In the genomic region with DNA sequence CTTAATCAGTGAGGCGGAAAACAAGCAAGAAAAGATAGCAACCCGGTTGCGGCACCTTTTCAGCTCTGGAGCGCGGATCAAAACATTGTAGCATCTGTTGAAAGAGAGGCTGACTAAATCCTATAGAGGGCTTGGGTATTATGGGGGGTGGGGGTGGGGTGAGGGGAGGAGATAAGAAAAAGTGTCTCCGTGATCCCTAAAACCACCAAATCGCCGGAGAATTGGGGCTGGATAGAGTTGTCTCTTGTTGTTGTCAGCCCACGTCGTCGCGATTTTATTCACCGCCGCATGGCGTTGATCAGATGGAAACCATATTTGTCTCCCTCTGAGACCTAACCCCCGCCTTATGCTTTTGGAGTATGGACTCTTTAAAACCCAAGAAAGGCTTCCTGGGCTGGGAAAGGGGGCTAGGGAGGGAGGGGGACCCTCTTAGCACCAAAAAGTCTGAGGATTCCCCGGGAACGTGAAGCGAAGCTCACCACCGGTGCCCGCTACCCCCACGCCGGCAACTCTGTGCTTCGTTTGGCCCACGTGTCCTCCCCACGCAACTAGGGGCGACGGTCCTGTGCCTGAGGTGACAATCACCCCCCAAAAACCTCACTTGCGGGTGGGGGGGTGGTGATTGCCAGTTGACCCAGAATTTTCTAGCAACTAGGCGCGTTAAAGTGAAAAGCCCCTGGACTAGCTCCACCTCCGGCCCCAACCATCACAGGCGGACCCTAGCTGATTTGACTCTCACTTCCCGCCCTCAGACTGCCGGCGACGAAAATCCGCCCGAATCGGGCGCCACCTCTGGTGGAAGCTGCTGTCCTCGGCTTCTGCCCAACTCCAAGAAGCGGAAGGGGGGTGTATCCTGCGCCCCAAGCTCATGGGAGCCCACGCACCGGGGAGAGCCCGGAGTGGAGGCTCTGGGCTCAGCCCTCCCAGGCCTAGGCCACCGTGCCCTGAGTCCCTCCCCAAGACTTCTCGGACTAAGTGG, we compare ENCODE assay signal across 10 cellular contexts. TPM values are rescaled to one million over a fixed set of nuclear protein-coding genes. Genes with fewer than 3 reads are reported as not detected.
DNase-seq lines count a peak whose midpoint lies in the region; ATAC-seq and TF ChIP-seq lines count a peak whose summit lies in the region.
"Had no signal": no experiment of that assay in that cellular context is flagged by ENCODE, and none has a peak within 500 bp of the region (broad histone marks: within the 10 kb centered on the region; RNA-seq: fewer than 3 reads in every experiment).

No MANE protein-coding gene starts in this region.

- no peak overlapping the region for H3K4me3 ChIP-seq in CD8-positive, alpha-beta memory T cell (ENCODE audit: low read length)
- H3K4me3 ChIP-seq in astrocyte of the cerebellum (ENCODE audit: low read depth, low read length) = peak overlapping the region; percentile 5
- peak overlapping the region in 1 of 2 experiments; percentile 52 for H3K4me3 ChIP-seq in mesenchymal stem cell (ENCODE audit: insufficient read depth in 1 of 2, low read depth in 1 of 2, low read length in 2 of 2)
- no peak overlapping the region for H3K4me3 ChIP-seq in BE2C (ENCODE audit: low read depth, low read length)

- 1% methylated on average over 32 of the region's 49 CpGs for WGBS in mesenchymal stem cell

- H3K27me3 Mint-ChIP-seq in CD8-positive, alpha-beta memory T cell = peaks cover 67 to 91% of the 10 kb centered on the region in 2 donors

- H3K36me3 Mint-ChIP-seq in CD8-positive, alpha-beta memory T cell = peaks cover 0 to 5% (median 0%) of the 10 kb centered on the region in 3 donors

- no peak overlapping the region for H2BK5ac ChIP-seq in mesenchymal stem cell (ENCODE audit: low read depth, low read length, poor library complexity, severe bottlenecking)

- peaks cover 53% of the 10 kb centered on the region for H3K27me3 ChIP-seq in CD8-positive, alpha-beta memory T cell (ENCODE audit: insufficient read depth, low read length, poor library complexity, severe bottlenecking)
- H3K27me3 ChIP-seq in mesenchymal stem cell (ENCODE audit: control insufficient read depth in 1 of 2, insufficient read depth in 1 of 2, low read length in 2 of 2) = peaks cover 82 to 92% of the 10 kb centered on the region in 2 experiments
- peaks cover 57% of the 10 kb centered on the region for H3K27me3 ChIP-seq in BE2C

- H3K36me3 ChIP-seq in CD8-positive, alpha-beta memory T cell (ENCODE audit: insufficient read depth, low read length) = no peaks in the 10 kb centered on the region
- H3K36me3 ChIP-seq in mesenchymal stem cell (ENCODE audit: control insufficient read depth in 1 of 2, insufficient read depth in 2 of 2, low read depth in 1 of 2, low read length in 2 of 2) = no peaks in the 10 kb centered on the region
- no peaks in the 10 kb centered on the region for H3K36me3 ChIP-seq in BE2C
- H3K36me3 ChIP-seq: tibial nerve had no signal

- no peak overlapping the region for H2BK120ac ChIP-seq in mesenchymal stem cell (ENCODE audit: low read depth, low read length)

- POLR2A ChIA-PET in CD8-positive, alpha-beta memory T cell (lab: Charles Lee) = no interaction called here

- H4K91ac ChIP-seq in mesenchymal stem cell (ENCODE audit: low read length) = no peak overlapping the region

- peak overlapping the region; percentile 49 for H3K4me2 ChIP-seq in mesenchymal stem cell (ENCODE audit: low read length, poor library complexity, severe bottlenecking)

- no peak overlapping the region for H3K9ac ChIP-seq in mesenchymal stem cell (ENCODE audit: low read length)

- peaks cover 31 to 40% (median 33%) of the 10 kb centered on the region in 3 donors for H3K4me1 Mint-ChIP-seq in CD8-positive, alpha-beta memory T cell

- H3K4ac ChIP-seq in mesenchymal stem cell (ENCODE audit: low read depth in 1 of 2, low read length in 2 of 2) = no peak overlapping the region

- no peak overlapping the region for H2AK5ac ChIP-seq in mesenchymal stem cell (ENCODE audit: low read length, severe bottlenecking)

- DNase-seq in CD8-positive, alpha-beta memory T cell = no peak
- DNase-seq in astrocyte of the cerebellum (ENCODE audit: low read depth) (no peak), mesenchymal stem cell (no peak), dedifferentiated amniotic fluid mesenchymal stem cell (ENCODE audit: extremely low spot score) (no peak), SW 1271 (lab: John Stamatoyannopoulos, UW) (no peak), inferior parietal cortex (ENCODE audit: extremely low spot score) (no peak), BE2C (no peak)
- DNase-seq: activated effector memory CD4-positive, alpha-beta T cell treated with anti-CD3 and anti-CD28 coated beads, Interleukin-2, amount 50 U/mL, for 16 hours had no signal

- peaks cover 6 to 43% (median 34%) of the 10 kb centered on the region in 5 donors for H3K9me3 Mint-ChIP-seq in CD8-positive, alpha-beta memory T cell

- no peak overlapping the region for H3K14ac ChIP-seq in mesenchymal stem cell (ENCODE audit: low read length in 2 of 2)

- TF ChIP-seq CTCF in astrocyte of the cerebellum (IDR thresholded peaks at IDR 0.05; ENCODE audit: low read depth, low read length, missing control alignments) (peak; percentile 51), BE2C (IDR thresholded peaks at IDR 0.05; ENCODE audit: low read depth, low read length) (no peak)

- no peak overlapping the region for H2BK15ac ChIP-seq in mesenchymal stem cell (ENCODE audit: low read depth, poor library complexity, severe bottlenecking)

- H3K27ac ChIP-seq in CD8-positive, alpha-beta memory T cell (ENCODE audit: low read depth, low read length) = no peak overlapping the region
- no peak overlapping the region for H3K27ac ChIP-seq in mesenchymal stem cell (ENCODE audit: low read length, poor library complexity, severe bottlenecking)
- H3K27ac ChIP-seq: tibial nerve had no signal

- H2BK12ac ChIP-seq in mesenchymal stem cell (ENCODE audit: low read length in 2 of 2) = no peak overlapping the region

- H3K18ac ChIP-seq in mesenchymal stem cell (ENCODE audit: low read depth in 1 of 2, low read length in 2 of 2) = no peak overlapping the region

- no peaks in the 10 kb centered on the region for H3K9me3 ChIP-seq in CD8-positive, alpha-beta memory T cell (ENCODE audit: low read length)
- H3K9me3 ChIP-seq in mesenchymal stem cell (ENCODE audit: control insufficient read depth, low read length) = peaks cover 5% of the 10 kb centered on the region
- no peaks in the 10 kb centered on the region for H3K9me3 ChIP-seq in BE2C
- H3K9me3 ChIP-seq: tibial nerve had no signal

- H3K79me1 ChIP-seq in mesenchymal stem cell (replicated peaks; ENCODE audit: low read length, poor library complexity, severe bottlenecking) = no peaks in the 10 kb centered on the region

- peak overlapping the region in 1 of 2 experiments; percentile 89 for H3K23ac ChIP-seq in mesenchymal stem cell (ENCODE audit: low read length in 2 of 2)

- no peak overlapping the region for H4K8ac ChIP-seq in mesenchymal stem cell (ENCODE audit: low read length)

- H3K27ac Mint-ChIP-seq in CD8-positive, alpha-beta memory T cell = peak overlapping the region in 2 of 8 donors; percentile 11 to 68

- H3K4me1 ChIP-seq in CD8-positive, alpha-beta memory T cell (ENCODE audit: insufficient read depth, low read length) = peaks cover 2% of the 10 kb centered on the region
- H3K4me1 ChIP-seq in mesenchymal stem cell (ENCODE audit: control insufficient read depth, insufficient read depth, low read depth, low read length) (peaks cover 16% of the 10 kb centered on the region), BE2C (no peaks in the 10 kb centered on the region)

- CTCF ChIA-PET in CD8-positive, alpha-beta memory T cell (lab: Charles Lee) = no interaction called here

- ATAC-seq in GM21723 (IDR thresholded peaks at IDR 0.05; ENCODE audit: unreplicated experiment) = peak; percentile 82

- in situ Hi-C loops in astrocyte of the cerebellum (cut with HindIII; ENCODE audit: low sequenced_read_pairs) = no loop called here

- no peak overlapping the region for H2AFZ ChIP-seq in mesenchymal stem cell (ENCODE audit: low read depth, low read length)

- peak overlapping the region in 6 of 7 donors; percentile 7 to 78 (median 42) for H3K4me3 Mint-ChIP-seq in CD8-positive, alpha-beta memory T cell

RNA-seq across cellular contexts. Expression of gene PAX6, which starts 12.8 kb away (rescaled TPM):
- not detected for total RNA-seq in CD8-positive, alpha-beta memory T cell
- not detected for polyA plus RNA-seq in CD8-positive, alpha-beta memory T cell
- polyA plus RNA-seq in mesenchymal stem cell (2013, experiment 1 of 2) = not detected
- not detected for polyA plus RNA-seq in mesenchymal stem cell (2013, experiment 2 of 2)
- polyA plus RNA-seq in BE2C (2012; ENCODE audit: insufficient read depth, insufficient read length, low read depth) = not detected
- total RNA-seq: tibial nerve had no signal
